Comparison of ENCODE assay signal across 1 cellular context in genomic region chr10:98460837-98461499, GRCh38.
TF ChIP-seq lines count a peak whose summit lies in the region.

No MANE protein-coding gene starts in this region.

TF ChIP-seq in K562, 482 proteins besides CTCF, POLR2A, EP300 and RAD21 (continued from another document and continues in another):
- TF ChIP-seq ETS1 (conservative IDR thresholded peaks at IDR 0.05; ENCODE audit: control insufficient read depth, low read depth, low read length) (no peak), E2F4 (CRISPR knock-in tag; IDR thresholded peaks at IDR 0.05; ENCODE audit: low read depth) (no peak), MAFF (IDR thresholded peaks at IDR 0.05; ENCODE audit: low read length) (peak; percentile 66; the same call in 1 of the 2 replicates), UBTF (IDR thresholded peaks at IDR 0.05; ENCODE audit: borderline replicate concordance in 1 of 2, low read depth in 2 of 2, low read length in 2 of 2) (no peak), STAT5A (IDR thresholded peaks at IDR 0.05; ENCODE audit: borderline replicate concordance, low read length) (peak; percentile 79), ZBED1 (IDR thresholded peaks at IDR 0.05) (0 out of 2 replicates have a peak, but pooled peaks have one; percentile 60), BMI1 (IDR thresholded peaks at IDR 0.05; ENCODE audit: low read length) (no peak), POLR3G (IDR thresholded peaks at IDR 0.05; ENCODE audit: extremely low read depth, insufficient read length, insufficient replicate concordance) (no peak), ZNF274 (IDR thresholded peaks at IDR 0.05; ENCODE audit: borderline replicate concordance, low read depth, low read length) (peak; percentile 50; the same call in 1 of the 2 replicates), DPF2 (IDR thresholded peaks at IDR 0.05) (peak; percentile 97), JUN (IDR thresholded peaks at IDR 0.05; ENCODE audit: borderline replicate concordance, low read depth, low read length) (peak; percentile 99), JUN (CRISPR knock-in tag; IDR thresholded peaks at IDR 0.05; ENCODE audit: borderline replicate concordance) (peak; percentile 98), ZNF24 (IDR thresholded peaks at IDR 0.05) (peak; percentile 94), MNT (conservative IDR thresholded peaks at IDR 0.05) (peak; percentile 81 to 89), TRIM24 (IDR thresholded peaks at IDR 0.05) (peak; percentile 90 to 94), JUNB (CRISPR knock-in tag; conservative IDR thresholded peaks at IDR 0.05) (peak; percentile 89), SMARCB1 (IDR thresholded peaks at IDR 0.05; ENCODE audit: insufficient read length, low read depth) (no peak), SRF (CRISPR knock-in tag; IDR thresholded peaks at IDR 0.05) (0 out of 4 replicates have a peak, but pooled peaks of 1 of the 2 experiments have one; percentile 55), ZNF282 (CRISPR knock-in tag; IDR thresholded peaks at IDR 0.05) (no peak), SNRNP70 (optimal IDR thresholded peaks at IDR 0.05; ENCODE audit: low read depth, low read length) (no peak), PRDM10 (IDR thresholded peaks at IDR 0.05; ENCODE audit: partially characterized antibody) (no peak), ZNF583 (CRISPR knock-in tag; IDR thresholded peaks at IDR 0.05) (no peak), GATAD2B (IDR thresholded peaks at IDR 0.05; ENCODE audit: borderline replicate concordance) (peak; percentile 28; the same call in 1 of the 2 replicates), HNRNPK (IDR thresholded peaks at IDR 0.05; ENCODE audit: low read depth, low read length, poor library complexity, severe bottlenecking) (no peak), ZNF143 (CRISPR knock-in tag; IDR thresholded peaks at IDR 0.05) (no peak), ZNF699 (CRISPR knock-in tag; IDR thresholded peaks at IDR 0.05; ENCODE audit: insufficient replicate concordance) (no peak), ZBTB7A (IDR thresholded peaks at IDR 0.05; ENCODE audit: borderline replicate concordance, control insufficient read depth, low read depth, low read length) (peak; percentile 49; the same call in 1 of the 2 replicates), KLF16 (IDR thresholded peaks at IDR 0.05) (peak; percentile 90), PHF20 (IDR thresholded peaks at IDR 0.05; ENCODE audit: partially characterized antibody) (no peak), TCF7L2 (IDR thresholded peaks at IDR 0.05; ENCODE audit: low read depth, low read length) (no peak), NBN (IDR thresholded peaks at IDR 0.05; ENCODE audit: low read depth) (peak; percentile 88), MYNN (IDR thresholded peaks at IDR 0.05) (peak; percentile 98), MYNN (CRISPR knock-in tag; IDR thresholded peaks at IDR 0.05) (no peak), ZEB2 (IDR thresholded peaks at IDR 0.05) (peak; percentile 83), MEF2A (IDR thresholded peaks at IDR 0.05; ENCODE audit: control insufficient read depth, low read depth, low read length) (peak; percentile 79), CCNT2 (IDR thresholded peaks at IDR 0.05; ENCODE audit: borderline replicate concordance, extremely low read depth, insufficient read length, low read depth, low read length) (peak; percentile 26), TARDBP (IDR thresholded peaks at IDR 0.05) (no peak), ATF7 (IDR thresholded peaks at IDR 0.05) (peak; percentile 98), TAF1 (IDR thresholded peaks at IDR 0.05; ENCODE audit: control insufficient read depth, extremely low read depth, insufficient read depth, low read length, severe bottlenecking) (peak; percentile 10)
- TF ChIP-seq, protein P1, sequence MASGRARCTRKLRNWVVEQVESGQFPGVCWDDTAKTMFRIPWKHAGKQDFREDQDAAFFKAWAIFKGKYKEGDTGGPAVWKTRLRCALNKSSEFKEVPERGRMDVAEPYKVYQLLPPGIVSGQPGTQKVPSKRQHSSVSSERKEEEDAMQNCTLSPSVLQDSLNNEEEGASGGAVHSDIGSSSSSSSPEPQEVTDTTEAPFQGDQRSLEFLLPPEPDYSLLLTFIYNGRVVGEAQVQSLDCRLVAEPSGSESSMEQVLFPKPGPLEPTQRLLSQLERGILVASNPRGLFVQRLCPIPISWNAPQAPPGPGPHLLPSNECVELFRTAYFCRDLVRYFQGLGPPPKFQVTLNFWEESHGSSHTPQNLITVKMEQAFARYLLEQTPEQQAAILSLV (tag; IDR thresholded peaks at IDR 0.05): peak; percentile 54; the same call in 1 of the 2 replicates
- TF ChIP-seq, protein P2, sequence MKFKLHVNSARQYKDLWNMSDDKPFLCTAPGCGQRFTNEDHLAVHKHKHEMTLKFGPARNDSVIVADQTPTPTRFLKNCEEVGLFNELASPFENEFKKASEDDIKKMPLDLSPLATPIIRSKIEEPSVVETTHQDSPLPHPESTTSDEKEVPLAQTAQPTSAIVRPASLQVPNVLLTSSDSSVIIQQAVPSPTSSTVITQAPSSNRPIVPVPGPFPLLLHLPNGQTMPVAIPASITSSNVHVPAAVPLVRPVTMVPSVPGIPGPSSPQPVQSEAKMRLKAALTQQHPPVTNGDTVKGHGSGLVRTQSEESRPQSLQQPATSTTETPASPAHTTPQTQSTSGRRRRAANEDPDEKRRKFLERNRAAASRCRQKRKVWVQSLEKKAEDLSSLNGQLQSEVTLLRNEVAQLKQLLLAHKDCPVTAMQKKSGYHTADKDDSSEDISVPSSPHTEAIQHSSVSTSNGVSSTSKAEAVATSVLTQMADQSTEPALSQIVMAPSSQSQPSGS (CRISPR knock-in tag; IDR thresholded peaks at IDR 0.05): no peak
- TF ChIP-seq, protein P3, sequence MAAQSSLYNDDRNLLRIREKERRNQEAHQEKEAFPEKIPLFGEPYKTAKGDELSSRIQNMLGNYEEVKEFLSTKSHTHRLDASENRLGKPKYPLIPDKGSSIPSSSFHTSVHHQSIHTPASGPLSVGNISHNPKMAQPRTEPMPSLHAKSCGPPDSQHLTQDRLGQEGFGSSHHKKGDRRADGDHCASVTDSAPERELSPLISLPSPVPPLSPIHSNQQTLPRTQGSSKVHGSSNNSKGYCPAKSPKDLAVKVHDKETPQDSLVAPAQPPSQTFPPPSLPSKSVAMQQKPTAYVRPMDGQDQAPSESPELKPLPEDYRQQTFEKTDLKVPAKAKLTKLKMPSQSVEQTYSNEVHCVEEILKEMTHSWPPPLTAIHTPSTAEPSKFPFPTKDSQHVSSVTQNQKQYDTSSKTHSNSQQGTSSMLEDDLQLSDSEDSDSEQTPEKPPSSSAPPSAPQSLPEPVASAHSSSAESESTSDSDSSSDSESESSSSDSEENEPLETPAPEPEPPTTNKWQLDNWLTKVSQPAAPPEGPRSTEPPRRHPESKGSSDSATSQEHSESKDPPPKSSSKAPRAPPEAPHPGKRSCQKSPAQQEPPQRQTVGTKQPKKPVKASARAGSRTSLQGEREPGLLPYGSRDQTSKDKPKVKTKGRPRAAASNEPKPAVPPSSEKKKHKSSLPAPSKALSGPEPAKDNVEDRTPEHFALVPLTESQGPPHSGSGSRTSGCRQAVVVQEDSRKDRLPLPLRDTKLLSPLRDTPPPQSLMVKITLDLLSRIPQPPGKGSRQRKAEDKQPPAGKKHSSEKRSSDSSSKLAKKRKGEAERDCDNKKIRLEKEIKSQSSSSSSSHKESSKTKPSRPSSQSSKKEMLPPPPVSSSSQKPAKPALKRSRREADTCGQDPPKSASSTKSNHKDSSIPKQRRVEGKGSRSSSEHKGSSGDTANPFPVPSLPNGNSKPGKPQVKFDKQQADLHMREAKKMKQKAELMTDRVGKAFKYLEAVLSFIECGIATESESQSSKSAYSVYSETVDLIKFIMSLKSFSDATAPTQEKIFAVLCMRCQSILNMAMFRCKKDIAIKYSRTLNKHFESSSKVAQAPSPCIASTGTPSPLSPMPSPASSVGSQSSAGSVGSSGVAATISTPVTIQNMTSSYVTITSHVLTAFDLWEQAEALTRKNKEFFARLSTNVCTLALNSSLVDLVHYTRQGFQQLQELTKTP (IDR thresholded peaks at IDR 0.05; ENCODE audit: low read depth in 1 of 2, partially characterized antibody in 2 of 2): peak in 1 of 2 experiments; percentile 75
- TF ChIP-seq, protein P4, sequence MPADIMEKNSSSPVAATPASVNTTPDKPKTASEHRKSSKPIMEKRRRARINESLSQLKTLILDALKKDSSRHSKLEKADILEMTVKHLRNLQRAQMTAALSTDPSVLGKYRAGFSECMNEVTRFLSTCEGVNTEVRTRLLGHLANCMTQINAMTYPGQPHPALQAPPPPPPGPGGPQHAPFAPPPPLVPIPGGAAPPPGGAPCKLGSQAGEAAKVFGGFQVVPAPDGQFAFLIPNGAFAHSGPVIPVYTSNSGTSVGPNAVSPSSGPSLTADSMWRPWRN (IDR thresholded peaks at IDR 0.05; ENCODE audit: low read depth): peak; percentile 87
- TF ChIP-seq, protein P5, sequence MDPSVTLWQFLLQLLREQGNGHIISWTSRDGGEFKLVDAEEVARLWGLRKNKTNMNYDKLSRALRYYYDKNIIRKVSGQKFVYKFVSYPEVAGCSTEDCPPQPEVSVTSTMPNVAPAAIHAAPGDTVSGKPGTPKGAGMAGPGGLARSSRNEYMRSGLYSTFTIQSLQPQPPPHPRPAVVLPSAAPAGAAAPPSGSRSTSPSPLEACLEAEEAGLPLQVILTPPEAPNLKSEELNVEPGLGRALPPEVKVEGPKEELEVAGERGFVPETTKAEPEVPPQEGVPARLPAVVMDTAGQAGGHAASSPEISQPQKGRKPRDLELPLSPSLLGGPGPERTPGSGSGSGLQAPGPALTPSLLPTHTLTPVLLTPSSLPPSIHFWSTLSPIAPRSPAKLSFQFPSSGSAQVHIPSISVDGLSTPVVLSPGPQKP (CRISPR knock-in tag; IDR thresholded peaks at IDR 0.05): no peak
